8 cellular contexts compared by ENCODE assay signal in the genomic region with DNA sequence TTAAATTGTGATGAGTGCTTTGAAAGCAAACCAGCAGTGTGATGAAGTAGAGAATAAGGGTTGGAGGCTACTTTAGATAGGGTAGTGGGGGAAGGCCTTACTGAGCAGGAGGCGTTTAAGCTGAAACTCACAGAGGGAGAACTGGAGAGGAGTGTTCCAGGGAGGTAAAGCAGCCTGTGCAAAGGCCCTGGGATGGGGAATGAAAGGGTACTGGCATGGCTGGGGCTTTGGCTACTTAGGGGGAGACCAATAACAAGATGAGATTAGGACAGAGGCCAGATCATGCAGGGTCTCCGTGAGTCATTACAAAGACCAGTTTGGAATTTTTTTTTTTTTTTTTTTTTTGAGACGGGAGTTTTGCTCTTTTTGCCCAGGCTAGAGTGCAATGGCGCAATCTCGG. TPM values are rescaled to one million over a fixed set of nuclear protein-coding genes. Genes with fewer than 3 reads are reported as not detected.
DNase-seq lines count a peak whose midpoint lies in the region; ATAC-seq and TF ChIP-seq lines count a peak whose summit lies in the region.

No MANE protein-coding gene starts in this region.

- H3K36me3 ChIP-seq in mucosa of stomach (ENCODE audit: control insufficient read depth, insufficient read depth, low read length) (no peaks in the 10 kb centered on the region), prostate gland (no peaks in the 10 kb centered on the region)

- no peak for DNase-seq in AG04449 (ENCODE audit: low read depth, low spot score)
- DNase-seq in HFFc6, result no peak
- no peak for DNase-seq in astrocyte of the spinal cord (ENCODE audit: low read depth, low spot score)
- DNase-seq in activated gamma-delta T cell treated with Interleukin-2 at 50 U/mL for 16 hours, result no peak
- no peak for DNase-seq in prostate gland (ENCODE audit: low spot score)
- no peak for DNase-seq in NCI-H226

- ATAC-seq in HG03280 (IDR thresholded peaks at IDR 0.05; ENCODE audit: unreplicated experiment), result no peak

- H3K9ac ChIP-seq in mucosa of stomach (ENCODE audit: low read length), result peak overlapping the region; percentile 94

- H3K4me1 Mint-ChIP-seq in HFFc6 (ENCODE audit: low read depth), result peaks cover 56% of the 10 kb centered on the region

- H3K4me3 Mint-ChIP-seq in HFFc6, result peak overlapping the region; percentile 97

- H3K4me1 ChIP-seq in mucosa of stomach (ENCODE audit: control insufficient read depth, insufficient read depth, low read length) (peaks cover 41% of the 10 kb centered on the region), prostate gland (replicated peaks) (peaks cover 9% of the 10 kb centered on the region)

- TF ChIP-seq POLR2A in prostate gland (IDR thresholded peaks at IDR 0.05), result no peak

- H3K27me3 Mint-ChIP-seq in HFFc6 (ENCODE audit: insufficient read depth), result peaks cover 2% of the 10 kb centered on the region

- CTCF ChIA-PET in AG04449 (lab: Yijun Ruan, JAX), result interaction anchor here (0.7 to 2.7 kb wide), 15 partner anchors 9 to 349 kb away, joined by 3 to 26 read pairs (median 4); no protein-coding TSS in a partner anchor

- intact Hi-C loops in prostate gland (cut with DNase I), result loop anchor here (5.0 kb wide), 1 partner anchor 66 kb away; no protein-coding TSS in a partner anchor

- WGBS in prostate gland, result 79% methylated on average over 5 of the region's 5 CpGs

- peaks cover 10% of the 10 kb centered on the region for H3K36me3 Mint-ChIP-seq in HFFc6 (ENCODE audit: low read depth)

- TF ChIP-seq CTCF in AG04449 (IDR thresholded peaks at IDR 0.05; ENCODE audit: insufficient read depth, low read length, missing control alignments), result no peak
- no peak for TF ChIP-seq CTCF in HFFc6 (IDR thresholded peaks at IDR 0.05)
- no peak for TF ChIP-seq CTCF in astrocyte of the spinal cord (IDR thresholded peaks at IDR 0.05; ENCODE audit: low read depth, low read length)
- TF ChIP-seq CTCF in prostate gland (IDR thresholded peaks at IDR 0.05), result no peak

- H3K4me3 ChIP-seq in AG04449 (ENCODE audit: low read depth, low read length), result peak overlapping the region; percentile 99
- peak overlapping the region; percentile 92 for H3K4me3 ChIP-seq in astrocyte of the spinal cord (ENCODE audit: low read depth, low read length)
- peak overlapping the region; percentile 70 for H3K4me3 ChIP-seq in mucosa of stomach (ENCODE audit: low read length)
- peak overlapping the region in 1 of 2 donors; percentile 82 for H3K4me3 ChIP-seq in prostate gland

- in situ Hi-C loops in astrocyte of the spinal cord (cut with HindIII; ENCODE audit: low sequenced_read_pairs), result no loop called here

- POLR2A ChIA-PET in AG04449 (lab: Yijun Ruan, JAX), result no interaction called here

- H3K9me3 ChIP-seq in mucosa of stomach (ENCODE audit: control insufficient read depth, low read length), result no peaks in the 10 kb centered on the region
- no peaks in the 10 kb centered on the region for H3K9me3 ChIP-seq in prostate gland

- H3K27me3 ChIP-seq in mucosa of stomach (ENCODE audit: control insufficient read depth, insufficient read depth, low read length) (no peaks in the 10 kb centered on the region), prostate gland (replicated peaks; ENCODE audit: insufficient read depth) (no peaks in the 10 kb centered on the region)

- peak overlapping the region; percentile 85 for H3K27ac Mint-ChIP-seq in HFFc6

- H3K9me3 Mint-ChIP-seq in HFFc6, result no peaks in the 10 kb centered on the region

- H3K27ac ChIP-seq in prostate gland, result no peak overlapping the region

RNA-seq across cellular contexts. Expression of a gene that starts 1.1 kb away (rescaled TPM):
- 10 to 100 TPM; 62.8 to 80.6 (median 76.3) TPM for total RNA-seq in HFFc6 (2021; fragmentation: NEBNext Ultra II Directional; extraction: Animal tissue kit (Norgen Biotek cat#: 25700))
- 10 to 100 TPM; 81.4 to 84.3 TPM for total RNA-seq in prostate gland

RNA-seq across cellular contexts. Expression of a gene that starts 51.1 kb away (rescaled TPM):
- 1 to 10 TPM in 4 of 6 experiments, under 1 TPM in 2; 0.14 to 3.3 (median 2.1) TPM for total RNA-seq in HFFc6 (2021; fragmentation: NEBNext Ultra II Directional; extraction: Animal tissue kit (Norgen Biotek cat#: 25700))
- total RNA-seq in prostate gland, result 10 to 100 TPM; 42.8 to 97.6 TPM

Comparison
In these comparisons a context has a peak if more than half of its experiments do, and no peak if none do; other contexts are left out.
1. RNA of a gene that starts 51.1 kb away (total RNA-seq): 42.8 to 97.6 TPM in prostate gland; 0.14 to 3.3 TPM in HFFc6; every median in the first group is over 10 times any median in the second.